In genomic region chr10:119235381-119235780, GRCh38 we compare ENCODE assay signal across 1 cellular context.
TF ChIP-seq lines count a peak whose summit lies in the region.

No MANE protein-coding gene starts in this region.

TF ChIP-seq in GM12878, 131 proteins besides CTCF, POLR2A, EP300 and RAD21 (continued from another document):
- TF ChIP-seq HDGF (IDR thresholded peaks at IDR 0.05) (no peak), NR2F1 (conservative IDR thresholded peaks at IDR 0.05) (no peak), BCL11A (IDR thresholded peaks at IDR 0.05; ENCODE audit: low read depth, low read length) (no peak), MYC (IDR thresholded peaks at IDR 0.05; ENCODE audit: insufficient read depth, insufficient read length, insufficient replicate concordance, low read length, severe bottlenecking) (no peak), MTA3 (IDR thresholded peaks at IDR 0.05; ENCODE audit: borderline replicate concordance, low read length) (no peak), NFXL1 (IDR thresholded peaks at IDR 0.05; ENCODE audit: borderline replicate concordance) (no peak), SMAD1 (IDR thresholded peaks at IDR 0.05; ENCODE audit: low read depth, partially characterized antibody) (no peak), RUNX3 (IDR thresholded peaks at IDR 0.05; ENCODE audit: low read length) (no peak), ZZZ3 (IDR thresholded peaks at IDR 0.05; ENCODE audit: control insufficient read depth, insufficient read length, low read depth) (no peak), SUZ12 (IDR thresholded peaks at IDR 0.05; ENCODE audit: unreplicated experiment) (no peak), CEBPZ (IDR thresholded peaks at IDR 0.05; ENCODE audit: low read depth, low read length) (no peak), CHD1 (IDR thresholded peaks at IDR 0.05; ENCODE audit: low read depth, low read length) (no peak), ASH2L (IDR thresholded peaks at IDR 0.05; ENCODE audit: borderline replicate concordance, low read depth) (no peak)
- TF ChIP-seq, protein P1, sequence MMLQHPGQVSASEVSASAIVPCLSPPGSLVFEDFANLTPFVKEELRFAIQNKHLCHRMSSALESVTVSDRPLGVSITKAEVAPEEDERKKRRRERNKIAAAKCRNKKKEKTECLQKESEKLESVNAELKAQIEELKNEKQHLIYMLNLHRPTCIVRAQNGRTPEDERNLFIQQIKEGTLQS (IDR thresholded peaks at IDR 0.05; ENCODE audit: borderline replicate concordance, extremely low read depth, low read depth, low read length) = no peak
- TF ChIP-seq, protein P2, sequence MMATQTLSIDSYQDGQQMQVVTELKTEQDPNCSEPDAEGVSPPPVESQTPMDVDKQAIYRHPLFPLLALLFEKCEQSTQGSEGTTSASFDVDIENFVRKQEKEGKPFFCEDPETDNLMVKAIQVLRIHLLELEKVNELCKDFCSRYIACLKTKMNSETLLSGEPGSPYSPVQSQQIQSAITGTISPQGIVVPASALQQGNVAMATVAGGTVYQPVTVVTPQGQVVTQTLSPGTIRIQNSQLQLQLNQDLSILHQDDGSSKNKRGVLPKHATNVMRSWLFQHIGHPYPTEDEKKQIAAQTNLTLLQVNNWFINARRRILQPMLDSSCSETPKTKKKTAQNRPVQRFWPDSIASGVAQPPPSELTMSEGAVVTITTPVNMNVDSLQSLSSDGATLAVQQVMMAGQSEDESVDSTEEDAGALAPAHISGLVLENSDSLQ (IDR thresholded peaks at IDR 0.05) = no peak
